ENCODE assay signal across 1 cellular context in the genomic region with DNA sequence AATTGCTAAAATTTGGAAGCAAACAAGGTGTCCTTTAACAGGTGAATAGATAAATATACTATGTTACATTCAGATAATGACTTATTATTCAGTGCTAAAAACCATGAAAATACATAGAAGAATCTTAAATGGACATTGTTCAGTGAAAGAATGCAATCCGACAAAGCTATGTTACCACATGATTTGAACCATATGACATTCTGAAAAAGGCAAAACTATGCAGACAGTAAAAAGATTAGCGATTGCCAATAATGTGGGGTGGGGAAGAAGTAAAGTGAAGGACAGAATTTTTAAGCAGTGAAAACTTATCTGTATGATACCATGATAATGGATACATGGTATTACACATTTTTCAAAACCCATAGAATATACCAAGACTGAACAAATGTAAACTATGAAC.
TF ChIP-seq lines count a peak whose summit lies in the region.

No MANE protein-coding gene starts in this region.

TF ChIP-seq in SK-N-SH, 30 proteins besides CTCF, POLR2A, EP300 and RAD21:
- TF ChIP-seq, protein P1, sequence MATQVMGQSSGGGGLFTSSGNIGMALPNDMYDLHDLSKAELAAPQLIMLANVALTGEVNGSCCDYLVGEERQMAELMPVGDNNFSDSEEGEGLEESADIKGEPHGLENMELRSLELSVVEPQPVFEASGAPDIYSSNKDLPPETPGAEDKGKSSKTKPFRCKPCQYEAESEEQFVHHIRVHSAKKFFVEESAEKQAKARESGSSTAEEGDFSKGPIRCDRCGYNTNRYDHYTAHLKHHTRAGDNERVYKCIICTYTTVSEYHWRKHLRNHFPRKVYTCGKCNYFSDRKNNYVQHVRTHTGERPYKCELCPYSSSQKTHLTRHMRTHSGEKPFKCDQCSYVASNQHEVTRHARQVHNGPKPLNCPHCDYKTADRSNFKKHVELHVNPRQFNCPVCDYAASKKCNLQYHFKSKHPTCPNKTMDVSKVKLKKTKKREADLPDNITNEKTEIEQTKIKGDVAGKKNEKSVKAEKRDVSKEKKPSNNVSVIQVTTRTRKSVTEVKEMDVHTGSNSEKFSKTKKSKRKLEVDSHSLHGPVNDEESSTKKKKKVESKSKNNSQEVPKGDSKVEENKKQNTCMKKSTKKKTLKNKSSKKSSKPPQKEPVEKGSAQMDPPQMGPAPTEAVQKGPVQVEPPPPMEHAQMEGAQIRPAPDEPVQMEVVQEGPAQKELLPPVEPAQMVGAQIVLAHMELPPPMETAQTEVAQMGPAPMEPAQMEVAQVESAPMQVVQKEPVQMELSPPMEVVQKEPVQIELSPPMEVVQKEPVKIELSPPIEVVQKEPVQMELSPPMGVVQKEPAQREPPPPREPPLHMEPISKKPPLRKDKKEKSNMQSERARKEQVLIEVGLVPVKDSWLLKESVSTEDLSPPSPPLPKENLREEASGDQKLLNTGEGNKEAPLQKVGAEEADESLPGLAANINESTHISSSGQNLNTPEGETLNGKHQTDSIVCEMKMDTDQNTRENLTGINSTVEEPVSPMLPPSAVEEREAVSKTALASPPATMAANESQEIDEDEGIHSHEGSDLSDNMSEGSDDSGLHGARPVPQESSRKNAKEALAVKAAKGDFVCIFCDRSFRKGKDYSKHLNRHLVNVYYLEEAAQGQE (IDR thresholded peaks at IDR 0.05; ENCODE audit: low read depth, low read length): no peak
- TF ChIP-seq TCF12 (IDR thresholded peaks at IDR 0.05): peak; percentile 15; the same call in 1 of the 2 replicates
